ENCODE assay signal across 8 cellular contexts in genomic region chr6:166957087-166957804, GRCh38. TPM values are rescaled to one million over a fixed set of nuclear protein-coding genes. Genes with fewer than 3 reads are reported as not detected.
A peak's percentile ranks its signal among the peaks of the same experiment; 100 is the strongest.
DNase-seq lines count a peak whose midpoint lies in the region; ATAC-seq and TF ChIP-seq lines count a peak whose summit lies in the region.

No MANE protein-coding gene starts in this region.

- peak overlapping the region; percentile 90 for H3K27ac Mint-ChIP-seq in T-helper 1 cell treated with Interleukin-12 subunit alpha and Interleukin-12 subunit beta and Interleukin-4 antibody, amounts not matched to agents 30 μg/mL and 1 μg/mL, for 36 hours
- peak overlapping the region; percentile 97 for H3K27ac Mint-ChIP-seq in stimulated activated naive B cell treated with anti-CD40 and anti-IgM and Interleukin-4, amounts not matched to agents 10 μg/mL and 1 μg/mL and 100 μg/mL, for 72 hours

- H3K27me3 Mint-ChIP-seq in T-helper 1 cell treated with Interleukin-12 subunit alpha and Interleukin-12 subunit beta and Interleukin-4 antibody, amounts not matched to agents 30 μg/mL and 1 μg/mL, for 36 hours (ENCODE audit: low read depth), result no peaks in the 10 kb centered on the region
- no peaks in the 10 kb centered on the region for H3K27me3 Mint-ChIP-seq in stimulated activated naive B cell treated with anti-CD40 and anti-IgM and Interleukin-4, amounts not matched to agents 10 μg/mL and 1 μg/mL and 100 μg/mL, for 72 hours

- peaks cover 5 to 69% of the 10 kb centered on the region in 2 donors for H3K4me1 ChIP-seq in left lung

- H3K27me3 ChIP-seq in left lung, result no peaks in the 10 kb centered on the region

- no peaks in the 10 kb centered on the region for H3K36me3 ChIP-seq in left lung

- no peak for TF ChIP-seq CTCF in GM20000 (IDR thresholded peaks at IDR 0.05; ENCODE audit: extremely low read depth, missing control alignments)
- no peak for TF ChIP-seq CTCF in left lung (IDR thresholded peaks at IDR 0.05)

- peak overlapping the region; percentile 89 to 99 for H3K27ac ChIP-seq in left lung

- ATAC-seq in HG03565 (IDR thresholded peaks at IDR 0.05; ENCODE audit: unreplicated experiment) (peak; percentile 26), left lung (peak; percentile 50)
- peak; percentile 41 to 42 for ATAC-seq in stimulated activated naive B cell treated with anti-CD40 and anti-IgM and Interleukin-4, amounts not matched to agents 10 μg/mL and 1 μg/mL and 100 μg/mL, for 72 hours (replicated peaks)

- peak overlapping the region; percentile 98 for H3K4me3 Mint-ChIP-seq in T-helper 1 cell treated with Interleukin-12 subunit alpha and Interleukin-12 subunit beta and Interleukin-4 antibody, amounts not matched to agents 30 μg/mL and 1 μg/mL, for 36 hours
- H3K4me3 Mint-ChIP-seq in stimulated activated naive B cell treated with anti-CD40 and anti-IgM and Interleukin-4, amounts not matched to agents 10 μg/mL and 1 μg/mL and 100 μg/mL, for 72 hours, result peak overlapping the region; percentile 84 to 95

- peak; percentile 36 for DNase-seq in EL
- peak; percentile 69 for DNase-seq in GM20000 (ENCODE audit: low spot score)
- DNase-seq in cerebellar cortex (ENCODE audit: low spot score), result peak; percentile 21
- DNase-seq in left lung, result peak; percentile 70 to 93
- peak; percentile 66 for DNase-seq in stimulated activated naive B cell treated with anti-CD40 and anti-IgM and Interleukin-4, amounts not matched to agents 10 μg/mL and 1 μg/mL and 100 μg/mL, for 72 hours
- no peak for DNase-seq in NCI-H524 treated with DMSO at 0.1 percent for 48 hours (lab: John Stamatoyannopoulos, UW)

- peaks cover 62% of the 10 kb centered on the region for H3K4me1 Mint-ChIP-seq in T-helper 1 cell treated with Interleukin-12 subunit alpha and Interleukin-12 subunit beta and Interleukin-4 antibody, amounts not matched to agents 30 μg/mL and 1 μg/mL, for 36 hours (ENCODE audit: low read depth)
- H3K4me1 Mint-ChIP-seq in stimulated activated naive B cell treated with anti-CD40 and anti-IgM and Interleukin-4, amounts not matched to agents 10 μg/mL and 1 μg/mL and 100 μg/mL, for 72 hours, result peaks cover 54 to 79% of the 10 kb centered on the region in 2 donors

- intact Hi-C loops in left lung (cut with DNase I), result no loop called here

- peaks cover 13% of the 10 kb centered on the region for H3K36me3 Mint-ChIP-seq in T-helper 1 cell treated with Interleukin-12 subunit alpha and Interleukin-12 subunit beta and Interleukin-4 antibody, amounts not matched to agents 30 μg/mL and 1 μg/mL, for 36 hours (ENCODE audit: low read depth)
- peaks cover 5 to 10% of the 10 kb centered on the region in 2 donors for H3K36me3 Mint-ChIP-seq in stimulated activated naive B cell treated with anti-CD40 and anti-IgM and Interleukin-4, amounts not matched to agents 10 μg/mL and 1 μg/mL and 100 μg/mL, for 72 hours

- no peaks in the 10 kb centered on the region for H3K9me3 ChIP-seq in left lung

- H3K4me3 ChIP-seq in left lung, result peak overlapping the region; percentile 96 to 97

- H3K9me3 Mint-ChIP-seq in T-helper 1 cell treated with Interleukin-12 subunit alpha and Interleukin-12 subunit beta and Interleukin-4 antibody, amounts not matched to agents 30 μg/mL and 1 μg/mL, for 36 hours, result no peaks in the 10 kb centered on the region
- no peaks in the 10 kb centered on the region for H3K9me3 Mint-ChIP-seq in stimulated activated naive B cell treated with anti-CD40 and anti-IgM and Interleukin-4, amounts not matched to agents 10 μg/mL and 1 μg/mL and 100 μg/mL, for 72 hours

RNA-seq across cellular contexts. Expression of gene RNASET2, which starts 0.9 kb away (rescaled TPM):
- 10 to 100 TPM; 51.0 to 68.5 TPM for total RNA-seq in left lung

RNA-seq across cellular contexts. Expression of gene CEP43, which starts 42.0 kb away (rescaled TPM):
- 10 to 100 TPM; 15.3 to 15.8 TPM for total RNA-seq in left lung
